In genomic region chr15:75942464-75942863, GRCh38 we compare ENCODE assay signal across 1 cellular context.
TF ChIP-seq lines count a peak whose summit lies in the region.

No MANE protein-coding gene starts in this region.

TF ChIP-seq in SK-N-SH treated with all-trans-retinoic acid at 6 μM for 48 hours, 23 proteins besides CTCF, POLR2A, EP300 and RAD21 (continued from another document):
- no peak for TF ChIP-seq ZNF70 (CRISPR knock-in tag; IDR thresholded peaks at IDR 0.05)
- no peak for TF ChIP-seq CSDC2 (CRISPR knock-in tag; IDR thresholded peaks at IDR 0.05)
- TF ChIP-seq ZNF8 (CRISPR knock-in tag; IDR thresholded peaks at IDR 0.05), result no peak
- no peak for TF ChIP-seq BACH2 (CRISPR knock-in tag; IDR thresholded peaks at IDR 0.05; ENCODE audit: borderline replicate concordance)
- no peak for TF ChIP-seq PPARA (CRISPR knock-in tag; IDR thresholded peaks at IDR 0.05; ENCODE audit: borderline replicate concordance)
- TF ChIP-seq POU6F1 (CRISPR knock-in tag; IDR thresholded peaks at IDR 0.05; ENCODE audit: borderline replicate concordance, low read depth), result no peak
- no peak for TF ChIP-seq ARNTL (CRISPR knock-in tag; IDR thresholded peaks at IDR 0.05; ENCODE audit: borderline replicate concordance, low read depth)
- no peak for TF ChIP-seq CSRNP3 (CRISPR knock-in tag; IDR thresholded peaks at IDR 0.05)
